In the genomic region with DNA sequence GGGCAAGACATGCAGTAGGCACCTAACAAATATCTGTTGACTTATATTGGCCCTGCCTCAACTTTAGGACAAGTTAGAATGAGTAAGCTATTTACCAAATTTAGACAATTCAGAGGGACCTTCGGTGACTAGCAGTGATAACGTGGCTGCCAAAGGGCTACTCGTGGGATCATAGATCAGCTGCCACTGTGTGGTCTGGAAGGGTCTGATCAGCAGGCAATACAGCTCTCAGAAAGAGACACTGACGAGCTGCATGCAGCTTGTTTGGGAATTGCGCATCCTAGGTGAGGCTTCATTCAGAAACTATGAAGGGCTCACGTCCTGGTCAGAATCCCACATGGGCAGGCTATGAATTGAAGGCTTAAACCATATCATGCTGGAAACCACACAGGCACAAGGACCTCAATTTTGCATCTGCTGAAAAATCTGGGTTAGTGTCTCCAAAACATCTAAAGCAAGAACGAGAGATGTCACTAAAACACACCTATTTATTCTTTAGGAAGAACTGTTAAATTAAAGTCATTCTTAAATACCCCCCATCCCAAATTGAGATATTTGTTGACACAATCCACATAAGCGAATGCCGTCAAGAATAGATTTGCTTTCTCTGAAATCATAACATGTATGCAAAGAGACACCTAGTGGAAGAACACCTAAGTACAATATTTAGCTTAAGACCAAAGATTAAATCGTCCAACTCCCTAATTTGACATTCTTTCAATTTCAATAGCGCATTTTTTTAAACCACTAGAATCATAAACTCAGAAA, we compare ENCODE assay signal across 8 cellular contexts.
DNase-seq lines count a peak whose midpoint lies in the region; ATAC-seq, FAIRE-seq and TF ChIP-seq lines count a peak whose summit lies in the region.

No MANE protein-coding gene starts in this region.

- ATAC-seq in HG02678 (IDR thresholded peaks at IDR 0.05; ENCODE audit: unreplicated experiment), result peak; percentile 75
- ATAC-seq in stimulated activated memory B cell treated with anti-CD40 and anti-IgM and Interleukin-4, amounts not matched to agents 10 μg/mL and 1 μg/mL and 100 μg/mL, for 72 hours, result no peak

- H3K9me3 Mint-ChIP-seq in activated CD4-positive, alpha-beta memory T cell treated with anti-CD3 and anti-CD28 coated beads, Interleukin-2, amount 10 ng/mL, durations not matched to agents 7 days and 5 days, result no peaks in the 10 kb centered on the region
- no peaks in the 10 kb centered on the region for H3K9me3 Mint-ChIP-seq in glutamatergic neuron (ENCODE audit: unreplicated experiment)
- H3K9me3 Mint-ChIP-seq in stimulated activated memory B cell treated with anti-CD40 and anti-IgM and Interleukin-4, amounts not matched to agents 10 μg/mL and 1 μg/mL and 100 μg/mL, for 72 hours, result no peaks in the 10 kb centered on the region

- H3K27ac Mint-ChIP-seq in activated CD4-positive, alpha-beta memory T cell treated with anti-CD3 and anti-CD28 coated beads, Interleukin-2, amount 10 ng/mL, durations not matched to agents 7 days and 5 days, result no peak overlapping the region
- no peak overlapping the region for H3K27ac Mint-ChIP-seq in glutamatergic neuron (ENCODE audit: unreplicated experiment)
- H3K27ac Mint-ChIP-seq in stimulated activated memory B cell treated with anti-CD40 and anti-IgM and Interleukin-4, amounts not matched to agents 10 μg/mL and 1 μg/mL and 100 μg/mL, for 72 hours, result peak overlapping the region; percentile 67

- H3K27me3 Mint-ChIP-seq in activated CD4-positive, alpha-beta memory T cell treated with anti-CD3 and anti-CD28 coated beads, Interleukin-2, amount 10 ng/mL, durations not matched to agents 7 days and 5 days, result no peaks in the 10 kb centered on the region
- H3K27me3 Mint-ChIP-seq in glutamatergic neuron (ENCODE audit: unreplicated experiment), result no peaks in the 10 kb centered on the region
- no peaks in the 10 kb centered on the region for H3K27me3 Mint-ChIP-seq in stimulated activated memory B cell treated with anti-CD40 and anti-IgM and Interleukin-4, amounts not matched to agents 10 μg/mL and 1 μg/mL and 100 μg/mL, for 72 hours

- DNase-seq in GF-D8 (lab: John Stamatoyannopoulos, UW), result peak; percentile 17
- peak; percentile 34 for DNase-seq in NCI-H2029 (lab: John Stamatoyannopoulos, UW)
- DNase-seq in activated CD4-positive, alpha-beta memory T cell treated with anti-CD3 and anti-CD28 coated beads, Interleukin-2, amount 10 ng/mL, durations not matched to agents 7 days and 5 days, result no peak
- no peak for DNase-seq in glutamatergic neuron
- no peak for DNase-seq in head of caudate nucleus

- peaks cover 15% of the 10 kb centered on the region for H3K4me1 Mint-ChIP-seq in activated CD4-positive, alpha-beta memory T cell treated with anti-CD3 and anti-CD28 coated beads, Interleukin-2, amount 10 ng/mL, durations not matched to agents 7 days and 5 days
- H3K4me1 Mint-ChIP-seq in glutamatergic neuron (ENCODE audit: low read depth, unreplicated experiment), result no peaks in the 10 kb centered on the region
- peaks cover 20% of the 10 kb centered on the region for H3K4me1 Mint-ChIP-seq in stimulated activated memory B cell treated with anti-CD40 and anti-IgM and Interleukin-4, amounts not matched to agents 10 μg/mL and 1 μg/mL and 100 μg/mL, for 72 hours

- peak; percentile 99 for FAIRE-seq in A204.1 (lab: Jason Lieb, UNC)

- peak overlapping the region; percentile 30 for H3K4me3 Mint-ChIP-seq in activated CD4-positive, alpha-beta memory T cell treated with anti-CD3 and anti-CD28 coated beads, Interleukin-2, amount 10 ng/mL, durations not matched to agents 7 days and 5 days
- no peak overlapping the region for H3K4me3 Mint-ChIP-seq in glutamatergic neuron (ENCODE audit: unreplicated experiment)
- H3K4me3 Mint-ChIP-seq in stimulated activated memory B cell treated with anti-CD40 and anti-IgM and Interleukin-4, amounts not matched to agents 10 μg/mL and 1 μg/mL and 100 μg/mL, for 72 hours, result peak overlapping the region; percentile 64

- CTCF ChIA-PET in activated CD4-positive, alpha-beta memory T cell treated with anti-CD3 and anti-CD28 coated beads, Interleukin-2, amount 10 ng/mL, durations not matched to agents 7 days and 5 days (lab: Charles Lee), result interaction anchor here (0.6 to 5.1 kb wide), 31 partner anchors 11 to 239 kb away, joined by 3 to 86 read pairs (median 4); no protein-coding TSS in a partner anchor

- TF ChIP-seq CTCF in glutamatergic neuron (IDR thresholded peaks at IDR 0.05; ENCODE audit: partially characterized antibody, unreplicated experiment), result peak; percentile 65

- intact Hi-C loops in head of caudate nucleus (cut with DNase I), result loop anchor here (5.0 kb wide), 1 partner anchor 125 kb away; no protein-coding TSS in a partner anchor

- no peaks in the 10 kb centered on the region for H3K36me3 Mint-ChIP-seq in activated CD4-positive, alpha-beta memory T cell treated with anti-CD3 and anti-CD28 coated beads, Interleukin-2, amount 10 ng/mL, durations not matched to agents 7 days and 5 days (ENCODE audit: low read depth)
- no peaks in the 10 kb centered on the region for H3K36me3 Mint-ChIP-seq in glutamatergic neuron (ENCODE audit: unreplicated experiment)
- H3K36me3 Mint-ChIP-seq in stimulated activated memory B cell treated with anti-CD40 and anti-IgM and Interleukin-4, amounts not matched to agents 10 μg/mL and 1 μg/mL and 100 μg/mL, for 72 hours, result no peaks in the 10 kb centered on the region

- POLR2A ChIA-PET in activated CD4-positive, alpha-beta memory T cell treated with anti-CD3 and anti-CD28 coated beads, Interleukin-2, amount 10 ng/mL, durations not matched to agents 7 days and 5 days (lab: Charles Lee), result interaction anchor here (0.7 to 1.4 kb wide), 5 partner anchors 29 to 234 kb away, joined by 3 to 8 read pairs (median 3); partner anchors contain the start of gene CNKSR3

Comparison
In these comparisons a context has a peak if more than half of its experiments do, and no peak if none do; other contexts are left out.
1. DNase-seq: peak in GF-D8 (single experiment) and NCI-H2029 (single experiment); none in activated CD4-positive, alpha-beta memory T cell treated with anti-CD3 and anti-CD28 coated beads, Interleukin-2, amount 10 ng/mL, durations not matched to agents 7 days and 5 days (single experiment), glutamatergic neuron (single experiment) and head of caudate nucleus (0 of 42).